In genomic region chr20:46087161-46087560, GRCh38 we compare ENCODE assay signal across 10 cellular contexts. TPM values are rescaled to one million over a fixed set of nuclear protein-coding genes. Genes with fewer than 3 reads are reported as not detected.
A peak's percentile ranks its signal among the peaks of the same experiment; 100 is the strongest.
DNase-seq lines count a peak whose midpoint lies in the region; ATAC-seq and TF ChIP-seq lines count a peak whose summit lies in the region.
"Had no signal": no experiment of that assay in that cellular context is flagged by ENCODE, and none has a peak within 500 bp of the region (broad histone marks: within the 10 kb centered on the region; RNA-seq: fewer than 3 reads in every experiment).

No MANE protein-coding gene starts in this region.

- CTCF ChIA-PET in activated CD4-positive, alpha-beta T cell treated with anti-CD3 and anti-CD28 coated beads, Interleukin-2, amount 10 ng/mL, durations not matched to agents 7 days and 5 days (lab: Charles Lee): interaction anchor here (2.0 kb wide), 1 partner anchor 65 kb away, joined by 4 read pairs; no protein-coding TSS in a partner anchor
- CTCF ChIA-PET in PC-3 (lab: Charles Lee): interaction anchor here (0.6 kb wide), 1 partner anchor 18 kb away, joined by 4 read pairs; no protein-coding TSS in a partner anchor

- peaks cover 52% of the 10 kb centered on the region for H3K4me1 Mint-ChIP-seq in activated CD4-positive, alpha-beta T cell treated with anti-CD3 and anti-CD28 coated beads, Interleukin-2, amount 10 ng/mL, durations not matched to agents 7 days and 5 days

- no peaks in the 10 kb centered on the region for H3K9me2 ChIP-seq in PC-3 (replicated peaks; ENCODE audit: low read length)

- H3K4me1 ChIP-seq in PC-3 (ENCODE audit: insufficient read depth, low read length): peaks cover 38% of the 10 kb centered on the region
- peaks cover 22% of the 10 kb centered on the region for H3K4me1 ChIP-seq in smooth muscle cell (ENCODE audit: low read depth)

- H3K4me3 ChIP-seq in PC-3 (ENCODE audit: low read length) (peak overlapping the region; percentile 44; the same call in 1 of the 2 replicates), smooth muscle cell (peak overlapping the region; percentile 10)

- no peaks in the 10 kb centered on the region for H3K36me3 ChIP-seq in PC-3 (ENCODE audit: low read depth, low read length)
- H3K36me3 ChIP-seq in smooth muscle cell (ENCODE audit: low read depth): no peaks in the 10 kb centered on the region

- intact Hi-C loops in PC-3 (cut with micrococcal nuclease): loop anchor here (1.0 to 2.0 kb wide), 2 partner anchors 64 to 72 kb away; no protein-coding TSS in a partner anchor

- H3F3A ChIP-seq in PC-3 (ENCODE audit: low read length, unreplicated experiment) (no peaks in the 10 kb centered on the region), smooth muscle cell (ENCODE audit: low read depth) (no peaks in the 10 kb centered on the region)

- H3K27me3 Mint-ChIP-seq in activated CD4-positive, alpha-beta T cell treated with anti-CD3 and anti-CD28 coated beads, Interleukin-2, amount 10 ng/mL, durations not matched to agents 7 days and 5 days: no peaks in the 10 kb centered on the region
- H3K27me3 Mint-ChIP-seq: activated CD4-positive, alpha-beta memory T cell treated with anti-CD3 and anti-CD28 coated beads, Interleukin-2, amount 10 ng/mL, durations not matched to agents 7 days and 5 days had no signal

- no peak for ATAC-seq in PC-3
- ATAC-seq in HG03460 (IDR thresholded peaks at IDR 0.05; ENCODE audit: unreplicated experiment): no peak

- BruUV-seq in PC-3 (replicated peaks; lab: Mats Ljungman, UMichigan): no TSS peak

- no peak for TF ChIP-seq POLR2A in erythroblast (IDR thresholded peaks at IDR 0.05; ENCODE audit: low read length)

- H3K36me3 Mint-ChIP-seq in activated CD4-positive, alpha-beta T cell treated with anti-CD3 and anti-CD28 coated beads, Interleukin-2, amount 10 ng/mL, durations not matched to agents 7 days and 5 days (ENCODE audit: low read depth): peaks cover 3% of the 10 kb centered on the region

- H3K9me3 Mint-ChIP-seq in activated CD4-positive, alpha-beta T cell treated with anti-CD3 and anti-CD28 coated beads, Interleukin-2, amount 10 ng/mL, durations not matched to agents 7 days and 5 days: no peaks in the 10 kb centered on the region
- H3K9me3 Mint-ChIP-seq: activated CD4-positive, alpha-beta memory T cell treated with anti-CD3 and anti-CD28 coated beads, Interleukin-2, amount 10 ng/mL, durations not matched to agents 7 days and 5 days had no signal

- H3K27me3 ChIP-seq in PC-3 (ENCODE audit: low read length): no peaks in the 10 kb centered on the region
- H3K27me3 ChIP-seq in smooth muscle cell (ENCODE audit: low read depth): no peaks in the 10 kb centered on the region

- H3K4me2 ChIP-seq in PC-3 (ENCODE audit: low read length): peak overlapping the region; percentile 80
- no peak overlapping the region for H3K4me2 ChIP-seq in smooth muscle cell

- DNase-seq in activated CD4-positive, alpha-beta T cell treated with anti-CD3 and anti-CD28 coated beads, Interleukin-2, amount 10 ng/mL, durations not matched to agents 7 days and 5 days: no peak
- DNase-seq in activated CD4-positive, alpha-beta T cell treated with anti-CD3 and anti-CD28 coated beads for 1 hour: no peak
- DNase-seq in PC-3 (peak; percentile 41), erythroblast (lab: John Stamatoyannopoulos, UW) (peak; percentile 11 to 13), smooth muscle cell (lab: John Stamatoyannopoulos, UW; ENCODE audit: unreplicated experiment) (no peak), NCI-H2196 treated with DMSO at 0.1 percent for 48 hours (lab: John Stamatoyannopoulos, UW; ENCODE audit: unreplicated experiment) (no peak), NCI-H524 treated with DMSO at 0.1 percent for 48 hours (lab: John Stamatoyannopoulos, UW) (no peak)
- DNase-seq: activated CD4-positive, alpha-beta memory T cell treated with anti-CD3 and anti-CD28 coated beads, Interleukin-2, amount 10 ng/mL, durations not matched to agents 7 days and 5 days; islet precursor cell had no signal

- no peak overlapping the region for H3K27ac Mint-ChIP-seq in activated CD4-positive, alpha-beta T cell treated with anti-CD3 and anti-CD28 coated beads, Interleukin-2, amount 10 ng/mL, durations not matched to agents 7 days and 5 days
- H3K27ac Mint-ChIP-seq: activated CD4-positive, alpha-beta memory T cell treated with anti-CD3 and anti-CD28 coated beads, Interleukin-2, amount 10 ng/mL, durations not matched to agents 7 days and 5 days had no signal

- H3K4me3 Mint-ChIP-seq in activated CD4-positive, alpha-beta T cell treated with anti-CD3 and anti-CD28 coated beads, Interleukin-2, amount 10 ng/mL, durations not matched to agents 7 days and 5 days: peak overlapping the region; percentile 11
- H3K4me3 Mint-ChIP-seq: activated CD4-positive, alpha-beta memory T cell treated with anti-CD3 and anti-CD28 coated beads, Interleukin-2, amount 10 ng/mL, durations not matched to agents 7 days and 5 days had no signal

- POLR2A ChIA-PET in activated CD4-positive, alpha-beta T cell treated with anti-CD3 and anti-CD28 coated beads, Interleukin-2, amount 10 ng/mL, durations not matched to agents 7 days and 5 days (lab: Charles Lee): no interaction called here
- POLR2A ChIA-PET in PC-3 (lab: Charles Lee; ENCODE audit: unreplicated experiment): no interaction called here

- H3K79me2 ChIP-seq in PC-3 (ENCODE audit: low read length): peaks cover 73% of the 10 kb centered on the region
- H3K79me2 ChIP-seq in smooth muscle cell (ENCODE audit: low read depth): peaks cover 68% of the 10 kb centered on the region

- no peak overlapping the region for H2AFZ ChIP-seq in PC-3 (ENCODE audit: low read length)
- H2AFZ ChIP-seq in smooth muscle cell (ENCODE audit: low read depth): no peak overlapping the region

- peak; percentile 67 for TF ChIP-seq CTCF in PC-3 (conservative IDR thresholded peaks at IDR 0.05; ENCODE audit: low read depth, low read length)
- peak; percentile 36 for TF ChIP-seq CTCF in smooth muscle cell (IDR thresholded peaks at IDR 0.05; ENCODE audit: borderline replicate concordance, insufficient read depth, poor library complexity, severe bottlenecking)

- no peak overlapping the region for H3K27ac ChIP-seq in PC-3 (ENCODE audit: low read length)
- H3K27ac ChIP-seq in smooth muscle cell (ENCODE audit: low read depth): no peak overlapping the region

- 88% methylated on average over 8 of the region's 8 CpGs for WGBS in smooth muscle cell (ENCODE audit: low lambda C conversion rate)

- H3K9ac ChIP-seq in PC-3 (ENCODE audit: low read length) (no peak overlapping the region), smooth muscle cell (ENCODE audit: low read depth) (no peak overlapping the region)

- H3K9me3 ChIP-seq in PC-3 (ENCODE audit: low read length): no peaks in the 10 kb centered on the region
- no peaks in the 10 kb centered on the region for H3K9me3 ChIP-seq in smooth muscle cell (replicated peaks; ENCODE audit: low read depth)

- H4K20me1 ChIP-seq in PC-3 (ENCODE audit: low read length) (peaks cover 70% of the 10 kb centered on the region), smooth muscle cell (ENCODE audit: low read depth) (peaks cover 72% of the 10 kb centered on the region)

RNA-seq across cellular contexts. Expression of gene NCOA5, which starts 2.6 kb away (rescaled TPM):
- 10 to 100 TPM; 30.9 to 35.0 TPM for total RNA-seq in activated CD4-positive, alpha-beta T cell treated with anti-CD3 and anti-CD28 coated beads, Interleukin-2, amount 10 ng/mL, durations not matched to agents 7 days and 5 days
- total RNA-seq in PC-3 (2014; rRNA removed) (26.9 and 32.1 TPM in 2 replicates), smooth muscle cell (9.5 and 11.4 TPM in 2 replicates)
- 8.3 and 10.5 TPM in 2 replicates for polyA plus RNA-seq in smooth muscle cell

RNA-seq across cellular contexts. Expression of gene CD40, which starts 31.0 kb away (rescaled TPM):
- 1 to 10 TPM; 1.1 to 1.5 TPM for total RNA-seq in activated CD4-positive, alpha-beta T cell treated with anti-CD3 and anti-CD28 coated beads, Interleukin-2, amount 10 ng/mL, durations not matched to agents 7 days and 5 days
- total RNA-seq in PC-3 (2014; rRNA removed) (4.6 and 5.0 TPM in 2 replicates), smooth muscle cell (13.8 and 14.5 TPM in 2 replicates)
- polyA plus RNA-seq in smooth muscle cell: 25.1 and 27.4 TPM in 2 replicates

RNA-seq across cellular contexts. Expression of gene SLC12A5, which starts 58.1 kb away (rescaled TPM):
- under 1 TPM; 0.42 to 0.87 TPM for total RNA-seq in activated CD4-positive, alpha-beta T cell treated with anti-CD3 and anti-CD28 coated beads, Interleukin-2, amount 10 ng/mL, durations not matched to agents 7 days and 5 days
- 2.4 TPM in 1 of 2 replicates, not detected in the other for total RNA-seq in PC-3 (2014; rRNA removed)
- 0.09 and 0.40 TPM in 2 replicates for total RNA-seq in smooth muscle cell
- polyA plus RNA-seq in smooth muscle cell: 1.2 and 1.3 TPM in 2 replicates

Comparison
In these comparisons a context has a peak if more than half of its experiments do, and no peak if none do; other contexts are left out.
1. DNase-seq: peak in PC-3 (single experiment) and erythroblast (2 of 2); none in activated CD4-positive, alpha-beta T cell treated with anti-CD3 and anti-CD28 coated beads, Interleukin-2, amount 10 ng/mL, durations not matched to agents 7 days and 5 days (single experiment), activated CD4-positive, alpha-beta T cell treated with anti-CD3 and anti-CD28 coated beads for 1 hour (single experiment), smooth muscle cell (single experiment), NCI-H2196 treated with DMSO at 0.1 percent for 48 hours (single experiment) and NCI-H524 treated with DMSO at 0.1 percent for 48 hours (single experiment).